9 cellular contexts compared by ENCODE assay signal in the genomic region with DNA sequence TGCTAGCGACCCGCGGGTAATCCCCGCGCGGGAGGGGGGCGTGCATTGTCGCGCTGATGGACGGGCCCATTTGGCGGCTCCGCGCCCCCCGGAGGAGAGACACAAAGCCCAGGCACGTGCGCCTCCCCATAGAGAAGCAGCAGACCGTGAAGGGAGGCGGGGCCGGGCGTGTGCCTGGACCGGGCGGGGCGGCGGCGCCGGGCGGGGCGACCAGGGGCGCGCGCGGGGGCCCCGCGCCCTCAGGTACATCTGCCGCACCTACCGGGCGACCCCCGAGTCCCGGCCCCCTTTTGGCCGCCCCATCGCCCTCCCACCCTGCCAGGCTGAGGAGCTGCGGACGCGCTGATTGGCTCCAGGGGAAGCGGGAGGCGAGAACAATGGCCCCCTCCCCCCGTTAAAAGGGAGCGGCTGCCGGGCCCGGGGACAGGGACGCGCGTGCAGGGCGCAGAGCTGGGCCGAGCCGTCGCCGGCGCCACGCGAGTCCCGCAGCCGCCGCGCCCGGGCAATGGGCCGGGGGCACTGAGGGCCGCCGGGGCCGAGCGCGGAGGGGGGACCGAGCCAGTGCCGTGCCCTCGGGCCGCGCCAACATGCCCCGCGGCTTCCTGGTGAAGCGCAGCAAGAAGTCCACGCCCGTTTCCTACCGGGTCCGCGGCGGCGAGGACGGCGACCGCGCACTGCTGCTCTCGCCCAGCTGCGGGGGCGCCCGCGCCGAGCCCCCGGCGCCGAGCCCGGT. TPM values are rescaled to one million over a fixed set of nuclear protein-coding genes. Genes with fewer than 3 reads are reported as not detected.
DNase-seq lines count a peak whose midpoint lies in the region; ATAC-seq and TF ChIP-seq lines count a peak whose summit lies in the region.
"Had no signal": no experiment of that assay in that cellular context is flagged by ENCODE, and none has a peak within 500 bp of the region (broad histone marks: within the 10 kb centered on the region; RNA-seq: fewer than 3 reads in every experiment).

Gene INSM1, plus strand, starts transcription at position 424 of the 733 bp plus-strand sequence. Its CDS starts 164 bp downstream, at position 588.

- H3K9ac ChIP-seq in colonic mucosa (ENCODE audit: low read depth in 2 of 2, low read length in 2 of 2), result no peak within 1 kb of the TSS

- no peaks in the 10 kb centered on the region for H3K9me3 Mint-ChIP-seq in activated T-helper 17 cell treated with anti-CD3 and anti-CD28 coated beads, Interleukin-2, amount 50 U/mL, for 72 hours
- H3K9me3 Mint-ChIP-seq in type B pancreatic cell, result no peaks in the 10 kb centered on the region

- no peak within 1 kb of the TSS for H3K27ac ChIP-seq in colonic mucosa

- no peaks in the 10 kb centered on the region for H3K9me3 ChIP-seq in colonic mucosa

- intact Hi-C loops in left colon (cut with DNase I, micrococcal nuclease) (no loop called here), colonic mucosa (cut with DNase I) (no loop called here)

- ATAC-seq in GM18868 (IDR thresholded peaks at IDR 0.05; ENCODE audit: unreplicated experiment) (peak; percentile 29), left colon (peak; percentile 37), GM18505 (IDR thresholded peaks at IDR 0.05; ENCODE audit: unreplicated experiment) (no peak)
- peak; percentile 15 for ATAC-seq in activated T-helper 17 cell treated with anti-CD3 and anti-CD28 coated beads, Interleukin-2, amount 50 U/mL, for 72 hours (replicated peaks)

- no peaks in the 10 kb centered on the region for H3K36me3 ChIP-seq in colonic mucosa

- TF ChIP-seq CTCF in type B pancreatic cell (conservative IDR thresholded peaks at IDR 0.05), result no peak
- TF ChIP-seq CTCF in colonic mucosa (IDR thresholded peaks at IDR 0.05), result no peak

- H3K27ac Mint-ChIP-seq in activated T-helper 17 cell treated with anti-CD3 and anti-CD28 coated beads, Interleukin-2, amount 50 U/mL, for 72 hours, result no peak within 1 kb of the TSS
- H3K27ac Mint-ChIP-seq in type B pancreatic cell, result peak within 1 kb of the TSS; percentile 74

- H3K4me3 Mint-ChIP-seq in activated T-helper 17 cell treated with anti-CD3 and anti-CD28 coated beads, Interleukin-2, amount 50 U/mL, for 72 hours, result peak within 1 kb of the TSS; percentile 71
- H3K4me3 Mint-ChIP-seq in type B pancreatic cell, result peak within 1 kb of the TSS; percentile 84

- H3K36me3 Mint-ChIP-seq in activated T-helper 17 cell treated with anti-CD3 and anti-CD28 coated beads, Interleukin-2, amount 50 U/mL, for 72 hours (ENCODE audit: low read depth), result peaks cover 13% of the 10 kb centered on the region
- no peaks in the 10 kb centered on the region for H3K36me3 Mint-ChIP-seq in type B pancreatic cell

- peak; percentile 98 to 99 for DNase-seq in NCI-H1930 (lab: John Stamatoyannopoulos, UW)
- DNase-seq in left colon, result peak in 1 of 2 donors; percentile 31
- DNase-seq in type B pancreatic cell (ENCODE audit: extremely low spot score, unreplicated experiment), result no peak
- DNase-seq in colonic mucosa, result no peak
- DNase-seq in effector CD8-positive, alpha-beta T cell (lab: John Stamatoyannopoulos, UW), result no peak

- TF ChIP-seq POLR2A in GM18505 (IDR thresholded peaks at IDR 0.05; ENCODE audit: borderline replicate concordance, extremely low read depth, insufficient read depth, insufficient read length), result no peak

- H3K27me3 ChIP-seq in colonic mucosa, result peaks cover 78% of the 10 kb centered on the region

- no peak within 1 kb of the TSS for H3K4me3 ChIP-seq in colonic mucosa

- H3K27me3 Mint-ChIP-seq in activated T-helper 17 cell treated with anti-CD3 and anti-CD28 coated beads, Interleukin-2, amount 50 U/mL, for 72 hours, result peaks cover 55% of the 10 kb centered on the region
- peaks cover 80% of the 10 kb centered on the region for H3K27me3 Mint-ChIP-seq in type B pancreatic cell

- peaks cover 4% of the 10 kb centered on the region for H3K4me1 Mint-ChIP-seq in activated T-helper 17 cell treated with anti-CD3 and anti-CD28 coated beads, Interleukin-2, amount 50 U/mL, for 72 hours
- peaks cover 11% of the 10 kb centered on the region for H3K4me1 Mint-ChIP-seq in type B pancreatic cell (ENCODE audit: unreplicated experiment)

- peaks cover 10% of the 10 kb centered on the region for H3K4me1 ChIP-seq in colonic mucosa

RNA-seq across cellular contexts. Expression of gene INSM1, which starts in this region (rescaled TPM):
- 1 to 10 TPM in 1 of 2 donors, not detected in 1; 2.8 TPM for total RNA-seq in activated T-helper 17 cell treated with anti-CD3 and anti-CD28 coated beads, Interleukin-2, amount 50 U/mL, for 72 hours
- total RNA-seq in left colon (1 to 10 TPM; 4.5 to 5.5 TPM), type B pancreatic cell (ENCODE audit: low replicate concordance) (36.0 and 70.2 TPM in 2 replicates), colonic mucosa (1 to 10 TPM; 5.0 to 8.6 TPM)
- total RNA-seq: glomerular endothelial cell had no signal

Comparison
In these comparisons a context has a peak if more than half of its experiments do, and no peak if none do; other contexts are left out.
1. DNase-seq: peak in NCI-H1930 (2 of 2); none in type B pancreatic cell (single experiment), colonic mucosa (single experiment) and effector CD8-positive, alpha-beta T cell (single experiment).